ENCODE assay signal across 10 cellular contexts in genomic region chr5:78526049-78526525, GRCh38.
DNase-seq lines count a peak whose midpoint lies in the region; ATAC-seq and TF ChIP-seq lines count a peak whose summit lies in the region.
"Had no signal": no experiment of that assay in that cellular context is flagged by ENCODE, and none has a peak within 500 bp of the region (broad histone marks: within the 10 kb centered on the region; RNA-seq: fewer than 3 reads in every experiment).

No MANE protein-coding gene starts in this region.

- 69% methylated on average over 7 of the region's 7 CpGs for WGBS in aorta, 2 donors

- TF ChIP-seq POLR2A in breast epithelium (IDR thresholded peaks at IDR 0.05): no peak

- H3K4me1 ChIP-seq in breast epithelium (no peaks in the 10 kb centered on the region), lower lobe of right lung (peaks cover 61% of the 10 kb centered on the region), aorta (ENCODE audit: control insufficient read depth in 1 of 2, insufficient read depth in 2 of 2, low read length in 2 of 2) (peaks cover 0 to 9% of the 10 kb centered on the region in 2 donors)

- H3K27me3 ChIP-seq in breast epithelium (no peaks in the 10 kb centered on the region), lower lobe of right lung (ENCODE audit: low read depth) (no peaks in the 10 kb centered on the region), aorta (ENCODE audit: control insufficient read depth in 1 of 2, insufficient read depth in 2 of 2, low read length in 1 of 2) (no peaks in the 10 kb centered on the region)

- no peak for TF ChIP-seq CTCF in breast epithelium (IDR thresholded peaks at IDR 0.05)
- TF ChIP-seq CTCF in lower lobe of right lung (IDR thresholded peaks at IDR 0.05): no peak

- no peak overlapping the region for H3K4me3 ChIP-seq in breast epithelium
- H3K4me3 ChIP-seq in lower lobe of right lung: no peak overlapping the region
- no peak overlapping the region for H3K4me3 ChIP-seq in aorta (ENCODE audit: low read length in 2 of 2)
- H3K4me3 ChIP-seq: SK-N-MC had no signal

- intact Hi-C loops in Right ventricle myocardium superior (cut with DNase I): no loop called here
- intact Hi-C loops in Right ventricle myocardium inferior (cut with DNase I): loop anchor here (2.0 kb wide), 1 partner anchor 19 kb away; no protein-coding TSS in a partner anchor
- intact Hi-C loops in breast epithelium (cut with DNase I; ENCODE audit: low total_unique reads): no loop called here
- intact Hi-C loops in lower lobe of right lung (cut with DNase I): no loop called here
- intact Hi-C loops in aorta (cut with DNase I): loop anchor here in 1 of 2 donors (10.0 kb wide), 1 partner anchor 219 kb away; no protein-coding TSS in a partner anchor

- DNase-seq in Right ventricle myocardium superior (no peak), Right ventricle myocardium inferior (ENCODE audit: missing footprints) (no peak), breast epithelium (ENCODE audit: low spot score in 2 of 2) (no peak), lower lobe of right lung (no peak), aorta (peak in 1 of 2 donors; percentile 70), NK-92 (lab: John Stamatoyannopoulos, UW; ENCODE audit: unreplicated experiment) (no peak), NCI-H446 (lab: John Stamatoyannopoulos, UW) (no peak)
- DNase-seq: activated naive CD4-positive, alpha-beta T cell treated with anti-CD3 and anti-CD28 coated beads, Interleukin-2, amount 10 ng/mL, durations not matched to agents 7 days and 5 days had no signal

- peak overlapping the region; percentile 72 to 87 for H3K27ac ChIP-seq in breast epithelium
- peak overlapping the region; percentile 76 for H3K27ac ChIP-seq in lower lobe of right lung
- H3K27ac ChIP-seq in aorta (ENCODE audit: low read depth in 1 of 2, low read length in 2 of 2): peak overlapping the region in 1 of 2 donors; percentile 55
- H3K27ac ChIP-seq: SK-N-MC had no signal

- H3K36me3 ChIP-seq in breast epithelium (no peaks in the 10 kb centered on the region), lower lobe of right lung (no peaks in the 10 kb centered on the region), aorta (ENCODE audit: control insufficient read depth in 1 of 2, insufficient read depth in 2 of 2, low read length in 1 of 2) (no peaks in the 10 kb centered on the region)

- H3K9me3 ChIP-seq in breast epithelium (no peaks in the 10 kb centered on the region), lower lobe of right lung (no peaks in the 10 kb centered on the region), aorta (ENCODE audit: control insufficient read depth, low read length) (no peaks in the 10 kb centered on the region)

- ATAC-seq in Right ventricle myocardium superior (ENCODE audit: poor library complexity) (peak; percentile 29), Right ventricle myocardium inferior (no peak), lower lobe of right lung (peak; percentile 27 to 76), aorta (ENCODE audit: low FRiP score) (peak; percentile 53), HG02763 (IDR thresholded peaks at IDR 0.05; ENCODE audit: unreplicated experiment) (no peak)

Comparison
In these comparisons a context has a peak if more than half of its experiments do, and no peak if none do; other contexts are left out.
1. ATAC-seq: peak in Right ventricle myocardium superior (single experiment), lower lobe of right lung (2 of 2) and aorta (single experiment); none in Right ventricle myocardium inferior (single experiment) and HG02763 (single experiment).